10 cellular contexts compared by ENCODE assay signal in the genomic region with DNA sequence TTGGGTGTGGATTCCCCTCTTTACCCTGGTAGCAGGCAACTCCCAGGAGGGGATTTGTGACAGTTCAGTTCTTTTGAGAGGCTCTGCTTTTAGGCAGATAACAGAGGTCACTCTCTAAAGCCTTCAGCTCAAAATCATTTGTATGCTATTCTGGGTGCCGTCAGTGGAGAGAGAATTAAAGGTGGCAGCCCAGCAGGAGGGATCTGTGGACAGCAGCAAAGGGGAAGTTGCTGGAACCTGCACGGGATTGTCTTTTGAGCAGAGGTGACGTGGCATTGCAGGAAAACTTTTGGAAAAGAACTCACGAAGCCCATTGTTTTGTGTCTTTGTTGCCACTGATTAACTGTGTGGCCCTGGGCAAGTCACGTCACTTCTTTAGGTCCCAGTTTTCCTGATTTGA.
"Had no signal": no experiment of that assay in that cellular context is flagged by ENCODE, and none has a peak within 500 bp of the region (broad histone marks: within the 10 kb centered on the region; RNA-seq: fewer than 3 reads in every experiment).

No MANE protein-coding gene starts in this region.

- H3K27ac Mint-ChIP-seq: activated naive CD4-positive, alpha-beta T cell treated with anti-CD3 and anti-CD28 coated beads, Interleukin-2, amount 10 ng/mL, durations not matched to agents 7 days and 5 days; T-helper 1 cell treated with Interleukin-12 subunit alpha and Interleukin-12 subunit beta and Interleukin-4 antibody, amounts not matched to agents 30 μg/mL and 1 μg/mL, for 36 hours had no signal

- H3K27me3 Mint-ChIP-seq: activated naive CD4-positive, alpha-beta T cell treated with anti-CD3 and anti-CD28 coated beads, Interleukin-2, amount 10 ng/mL, durations not matched to agents 7 days and 5 days had no signal

- H3K4me3 Mint-ChIP-seq: activated naive CD4-positive, alpha-beta T cell treated with anti-CD3 and anti-CD28 coated beads, Interleukin-2, amount 10 ng/mL, durations not matched to agents 7 days and 5 days; T-helper 1 cell treated with Interleukin-12 subunit alpha and Interleukin-12 subunit beta and Interleukin-4 antibody, amounts not matched to agents 30 μg/mL and 1 μg/mL, for 36 hours had no signal

- H3K4me3 ChIP-seq: heart left ventricle, tibial artery had no signal

- H3K9me3 ChIP-seq: heart left ventricle, tibial artery had no signal

- H3K27me3 ChIP-seq: heart left ventricle, tibial artery had no signal

- H3K9me3 Mint-ChIP-seq: activated naive CD4-positive, alpha-beta T cell treated with anti-CD3 and anti-CD28 coated beads, Interleukin-2, amount 10 ng/mL, durations not matched to agents 7 days and 5 days; T-helper 1 cell treated with Interleukin-12 subunit alpha and Interleukin-12 subunit beta and Interleukin-4 antibody, amounts not matched to agents 30 μg/mL and 1 μg/mL, for 36 hours had no signal

- DNase-seq: activated CD4-positive, alpha-beta T cell treated with anti-CD3 and anti-CD28 coated beads, Interleukin-2, amount 50 U/mL, for 48 hours; activated CD8-positive, alpha-beta memory T cell treated with anti-CD3 and anti-CD28 coated beads, Interleukin-2, amount 50 U/mL, for 4 hours; activated naive CD4-positive, alpha-beta T cell treated with anti-CD3 and anti-CD28 coated beads, Interleukin-2, amount 10 ng/mL, durations not matched to agents 7 days and 5 days; foreskin melanocyte; heart left ventricle; right cardiac atrium; tibial artery had no signal

- ATAC-seq: heart left ventricle, left lobe of liver, right cardiac atrium, SK-N-SH treated with all-trans-retinoic acid at 6 μM for 48 hours had no signal

- H3K4me1 ChIP-seq: tibial artery had no signal

- H3K27ac ChIP-seq: heart left ventricle, tibial artery had no signal
